8 cellular contexts compared by ENCODE assay signal in the genomic region with DNA sequence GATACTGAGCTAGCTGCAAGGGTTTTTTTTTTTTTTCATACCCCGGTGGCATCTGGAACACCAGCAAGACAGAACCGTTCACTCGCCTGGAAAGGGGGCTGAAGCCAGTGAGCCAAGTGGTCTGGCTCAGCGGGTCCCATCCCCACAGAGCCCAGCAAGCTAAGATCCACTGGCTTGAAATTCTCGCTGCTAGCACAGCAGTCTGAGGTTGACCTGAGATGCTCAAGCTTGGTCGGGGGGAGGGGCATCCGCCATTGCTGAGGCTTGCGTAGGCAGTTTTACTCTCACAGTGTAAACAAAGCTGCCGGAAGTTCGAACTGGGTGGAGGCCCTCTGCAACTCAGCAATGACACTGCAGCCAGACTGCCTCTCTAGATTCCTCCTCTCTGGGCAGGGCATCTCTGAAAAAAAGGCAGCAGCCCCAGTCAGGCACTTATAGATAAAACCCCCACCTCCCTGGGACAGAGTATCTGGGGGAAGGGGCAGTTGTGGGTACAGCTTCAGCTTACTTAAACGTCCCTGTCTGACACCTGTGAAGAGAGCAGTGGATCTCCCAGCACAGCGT. TPM values are rescaled to one million over a fixed set of nuclear protein-coding genes. Genes with fewer than 3 reads are reported as not detected.
A peak's percentile ranks its signal among the peaks of the same experiment; 100 is the strongest.
DNase-seq lines count a peak whose midpoint lies in the region; ATAC-seq lines count a peak whose summit lies in the region.

No MANE protein-coding gene starts in this region.

- no peaks in the 10 kb centered on the region for H3K36me3 Mint-ChIP-seq in activated CD4-positive, alpha-beta memory T cell treated with anti-CD3 and anti-CD28 coated beads for 36 hours
- H3K36me3 Mint-ChIP-seq in stimulated activated effector memory CD8-positive, alpha-beta T cell treated with anti-CD3 and anti-CD28 coated beads, Interleukin-12 subunit alpha, Interleukin-12 subunit beta, amount 100 ng/mL, for 72 hours: peaks cover 5% of the 10 kb centered on the region

- CTCF ChIA-PET in activated CD4-positive, alpha-beta memory T cell treated with anti-CD3 and anti-CD28 coated beads for 36 hours (lab: Charles Lee): interaction anchor here (2.5 kb wide), 1 partner anchor 135 kb away, joined by 7 read pairs; the partner anchor contains the start of gene ESCO1

- H3K4me3 Mint-ChIP-seq in activated CD4-positive, alpha-beta memory T cell treated with anti-CD3 and anti-CD28 coated beads for 36 hours: no peak overlapping the region
- peak overlapping the region; percentile 16 for H3K4me3 Mint-ChIP-seq in stimulated activated effector memory CD8-positive, alpha-beta T cell treated with anti-CD3 and anti-CD28 coated beads, Interleukin-12 subunit alpha, Interleukin-12 subunit beta, amount 100 ng/mL, for 72 hours

- no peak overlapping the region for H3K27ac ChIP-seq in right cardiac atrium (ENCODE audit: low read length)

- H3K27me3 ChIP-seq in right cardiac atrium (ENCODE audit: control insufficient read depth, insufficient read depth): no peaks in the 10 kb centered on the region

- H3K27ac Mint-ChIP-seq in activated CD4-positive, alpha-beta memory T cell treated with anti-CD3 and anti-CD28 coated beads for 36 hours: peak overlapping the region; percentile 69
- peak overlapping the region; percentile 17 for H3K27ac Mint-ChIP-seq in stimulated activated effector memory CD8-positive, alpha-beta T cell treated with anti-CD3 and anti-CD28 coated beads, Interleukin-12 subunit alpha, Interleukin-12 subunit beta, amount 100 ng/mL, for 72 hours

- no peak overlapping the region for H3K4me3 ChIP-seq in right cardiac atrium (ENCODE audit: low read length)

- peaks cover 6% of the 10 kb centered on the region for H3K9me3 Mint-ChIP-seq in activated CD4-positive, alpha-beta memory T cell treated with anti-CD3 and anti-CD28 coated beads for 36 hours
- H3K9me3 Mint-ChIP-seq in stimulated activated effector memory CD8-positive, alpha-beta T cell treated with anti-CD3 and anti-CD28 coated beads, Interleukin-12 subunit alpha, Interleukin-12 subunit beta, amount 100 ng/mL, for 72 hours: peaks cover 6% of the 10 kb centered on the region

- no peaks in the 10 kb centered on the region for H3K9me3 ChIP-seq in right cardiac atrium (ENCODE audit: control insufficient read depth, low read length)

- intact Hi-C loops in activated CD4-positive, alpha-beta memory T cell treated with anti-CD3 and anti-CD28 coated beads for 36 hours (cut with micrococcal nuclease): no loop called here
- intact Hi-C loops in right cardiac atrium (cut with DNase I): no loop called here

- ATAC-seq in right cardiac atrium (peak in 1 of 2 donors; percentile 16), HG03108 (IDR thresholded peaks at IDR 0.05; ENCODE audit: unreplicated experiment) (no peak)
- ATAC-seq in stimulated activated effector memory CD8-positive, alpha-beta T cell treated with anti-CD3 and anti-CD28 coated beads, Interleukin-12 subunit alpha, Interleukin-12 subunit beta, amount 100 ng/mL, for 72 hours: peak; percentile 15

- WGBS in right cardiac atrium: 53% methylated on average over 12 of the region's 12 CpGs

- H3K4me1 Mint-ChIP-seq in activated CD4-positive, alpha-beta memory T cell treated with anti-CD3 and anti-CD28 coated beads for 36 hours (ENCODE audit: low read depth): peaks cover 12% of the 10 kb centered on the region
- peaks cover 8% of the 10 kb centered on the region for H3K4me1 Mint-ChIP-seq in stimulated activated effector memory CD8-positive, alpha-beta T cell treated with anti-CD3 and anti-CD28 coated beads, Interleukin-12 subunit alpha, Interleukin-12 subunit beta, amount 100 ng/mL, for 72 hours

- peak; percentile 26 for DNase-seq in activated CD8-positive, alpha-beta memory T cell treated with anti-CD3 and anti-CD28 coated beads, Interleukin-2, amount 50 U/mL, for 4 hours
- no peak for DNase-seq in activated CD8-positive, alpha-beta memory T cell treated with anti-CD3 and anti-CD28 coated beads for 24 hours
- peak; percentile 73 for DNase-seq in activated CD4-positive, alpha-beta memory T cell treated with anti-CD3 and anti-CD28 coated beads for 36 hours
- DNase-seq in right cardiac atrium (peak; percentile 41 to 71 (median 65)), NCI-H187 treated with DMSO at 0.1 percent for 48 hours (lab: John Stamatoyannopoulos, UW) (no peak), GOT3 (lab: John Stamatoyannopoulos, UW) (no peak)
- no peak for DNase-seq in stimulated activated effector memory CD8-positive, alpha-beta T cell treated with anti-CD3 and anti-CD28 coated beads, Interleukin-12 subunit alpha, Interleukin-12 subunit beta, amount 100 ng/mL, for 72 hours (ENCODE audit: low spot score in 2 of 2)

- peaks cover 2% of the 10 kb centered on the region for H3K4me1 ChIP-seq in right cardiac atrium (ENCODE audit: control insufficient read depth, insufficient read depth, low read length)

- peaks cover 2% of the 10 kb centered on the region for H3K27me3 Mint-ChIP-seq in activated CD4-positive, alpha-beta memory T cell treated with anti-CD3 and anti-CD28 coated beads for 36 hours

- POLR2A ChIA-PET in activated CD4-positive, alpha-beta memory T cell treated with anti-CD3 and anti-CD28 coated beads for 36 hours (lab: Charles Lee): interaction anchor here (1.1 kb wide), 1 partner anchor 12 kb away, joined by 3 read pairs; no protein-coding TSS in a partner anchor

RNA-seq across cellular contexts. Expression of gene MIB1, which starts 5.1 kb away (rescaled TPM):
- total RNA-seq in activated CD4-positive, alpha-beta memory T cell treated with anti-CD3 and anti-CD28 coated beads for 36 hours: 10 to 100 TPM; 40.8 to 43.5 TPM
- total RNA-seq in right cardiac atrium: 10 to 100 TPM; 21.7 to 29.5 (median 24.1) TPM
- 3.7 TPM for polyA plus RNA-seq in right cardiac atrium

RNA-seq across cellular contexts. Expression of gene ABHD3, which starts 31.0 kb away (rescaled TPM):
- 10 to 100 TPM; 18.7 to 22.1 TPM for total RNA-seq in activated CD4-positive, alpha-beta memory T cell treated with anti-CD3 and anti-CD28 coated beads for 36 hours
- 1 to 10 TPM; 4.0 to 6.9 (median 5.4) TPM for total RNA-seq in right cardiac atrium
- 7.4 TPM for polyA plus RNA-seq in right cardiac atrium

Comparison
In these comparisons a context has a peak if more than half of its experiments do, and no peak if none do; other contexts are left out.
1. DNase-seq: peak in activated CD8-positive, alpha-beta memory T cell treated with anti-CD3 and anti-CD28 coated beads, Interleukin-2, amount 50 U/mL, for 4 hours (single experiment), activated CD4-positive, alpha-beta memory T cell treated with anti-CD3 and anti-CD28 coated beads for 36 hours (single experiment) and right cardiac atrium (3 of 3); none in activated CD8-positive, alpha-beta memory T cell treated with anti-CD3 and anti-CD28 coated beads for 24 hours (single experiment), stimulated activated effector memory CD8-positive, alpha-beta T cell treated with anti-CD3 and anti-CD28 coated beads, Interleukin-12 subunit alpha, Interleukin-12 subunit beta, amount 100 ng/mL, for 72 hours (0 of 2), NCI-H187 treated with DMSO at 0.1 percent for 48 hours (single experiment) and GOT3 (single experiment).